ENCODE assay signal across 8 cellular contexts in genomic region chr2:51469102-51469501, GRCh38.
"Had no signal": no experiment of that assay in that cellular context is flagged by ENCODE, and none has a peak within 500 bp of the region (broad histone marks: within the 10 kb centered on the region; RNA-seq: fewer than 3 reads in every experiment).

No MANE protein-coding gene starts in this region.

- ATAC-seq: GM12878 had no signal

- FAIRE-seq: G401.6, GM12878, GM12891, GM12892, GM18507, GM19239 had no signal

- DNase-seq: GDM1, GF-D8 had no signal

- H3K4me3 ChIP-seq: GM12878 had no signal
